ENCODE assay signal across 1 cellular context in the genomic region with DNA sequence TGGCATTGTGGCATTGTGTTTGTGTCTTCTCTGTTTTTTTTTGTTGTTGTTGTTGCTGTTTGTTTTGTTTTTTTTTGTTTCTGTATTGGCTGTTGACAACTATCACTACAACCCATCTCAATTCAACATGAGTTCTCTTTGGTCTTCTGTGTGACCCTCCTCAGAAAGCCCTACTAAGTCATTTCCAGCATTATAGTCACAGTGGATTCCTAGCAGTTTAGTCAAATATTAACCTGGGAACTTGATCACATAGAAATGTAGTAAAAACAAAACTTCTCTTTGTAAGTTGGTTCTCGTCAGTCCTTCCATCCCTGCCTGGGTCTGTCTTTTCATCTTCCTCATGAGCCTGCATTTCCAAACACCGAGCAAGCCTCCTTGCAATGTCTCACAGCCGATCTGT.
TF ChIP-seq lines count a peak whose summit lies in the region.

No MANE protein-coding gene starts in this region.

TF ChIP-seq in HepG2, 621 proteins besides CTCF, POLR2A, EP300 and RAD21 (continued from another document and continues in another):
- TF ChIP-seq ZNF205 (CRISPR knock-in tag; IDR thresholded peaks at IDR 0.05) (no peak), FOXJ3 (CRISPR knock-in tag; IDR thresholded peaks at IDR 0.05; ENCODE audit: borderline replicate concordance) (peak; percentile 11; the same call in 1 of the 2 replicates), ZFAT (CRISPR knock-in tag; conservative IDR thresholded peaks at IDR 0.05) (no peak), RBFOX2 (IDR thresholded peaks at IDR 0.05; ENCODE audit: low read depth, low read length) (peak; percentile 38; the same call in 1 of the 2 replicates), POLR2G (IDR thresholded peaks at IDR 0.05; ENCODE audit: low read depth, low read length) (peak; percentile 43; the same call in 1 of the 2 replicates), FOXP4 (CRISPR knock-in tag; IDR thresholded peaks at IDR 0.05) (peak; percentile 87), ZNF484 (CRISPR knock-in tag; IDR thresholded peaks at IDR 0.05; ENCODE audit: borderline replicate concordance, low read depth) (no peak), SKI (IDR thresholded peaks at IDR 0.05; ENCODE audit: partially characterized antibody) (no peak), ATF1 (CRISPR knock-in tag; IDR thresholded peaks at IDR 0.05) (no peak), RCOR2 (CRISPR knock-in tag; IDR thresholded peaks at IDR 0.05) (peak; percentile 79; the same call in 1 of the 2 replicates), BRCA1 (CRISPR knock-in tag; IDR thresholded peaks at IDR 0.05) (no peak), ZNF331 (CRISPR knock-in tag; IDR thresholded peaks at IDR 0.05) (peak; percentile 37; the same call in 1 of the 2 replicates), ZNF644 (CRISPR knock-in tag; IDR thresholded peaks at IDR 0.05; ENCODE audit: low read depth) (peak; percentile 62), ARID2 (CRISPR knock-in tag; IDR thresholded peaks at IDR 0.05; ENCODE audit: borderline replicate concordance) (no peak), XRCC5 (optimal IDR thresholded peaks at IDR 0.05; ENCODE audit: low read length) (peak; percentile 3), HOXA7 (CRISPR knock-in tag; IDR thresholded peaks at IDR 0.05) (no peak), MXD1 (CRISPR knock-in tag; IDR thresholded peaks at IDR 0.05) (no peak), CREB1 (IDR thresholded peaks at IDR 0.05) (no peak), CREB1 (CRISPR knock-in tag; IDR thresholded peaks at IDR 0.05) (peak; percentile 56; the same call in 1 of the 2 replicates), ZNF629 (CRISPR knock-in tag; conservative IDR thresholded peaks at IDR 0.05) (no peak), TCF12 (IDR thresholded peaks at IDR 0.05) (no peak), TCF12 (CRISPR knock-in tag; IDR thresholded peaks at IDR 0.05) (no peak), BATF2 (CRISPR knock-in tag; IDR thresholded peaks at IDR 0.05) (no peak), ZNF800 (CRISPR knock-in tag; IDR thresholded peaks at IDR 0.05) (0 out of 2 replicates have a peak, but pooled peaks have one; percentile 12), ZNF816 (CRISPR knock-in tag; IDR thresholded peaks at IDR 0.05; ENCODE audit: borderline replicate concordance) (no peak), YEATS2 (CRISPR knock-in tag; IDR thresholded peaks at IDR 0.05; ENCODE audit: borderline replicate concordance) (0 out of 2 replicates have a peak, but pooled peaks have one; percentile 41), TCF7 (IDR thresholded peaks at IDR 0.05; ENCODE audit: low read depth) (peak; percentile 34; the same call in 1 of the 2 replicates), ZNF362 (CRISPR knock-in tag; IDR thresholded peaks at IDR 0.05; ENCODE audit: borderline replicate concordance) (peak; percentile 57; the same call in 1 of the 2 replicates), KMT2A (CRISPR knock-in tag; IDR thresholded peaks at IDR 0.05) (0 out of 2 replicates have a peak, but pooled peaks have one; percentile 11), NFE2 (CRISPR knock-in tag; IDR thresholded peaks at IDR 0.05) (no peak), HNF1B (CRISPR knock-in tag; IDR thresholded peaks at IDR 0.05) (peak; percentile 90), NR1H2 (CRISPR knock-in tag; IDR thresholded peaks at IDR 0.05; ENCODE audit: borderline replicate concordance, low read depth) (no peak), ATM (IDR thresholded peaks at IDR 0.05; ENCODE audit: borderline replicate concordance) (no peak), CC2D1A (CRISPR knock-in tag; IDR thresholded peaks at IDR 0.05) (no peak), RXRB (CRISPR knock-in tag; IDR thresholded peaks at IDR 0.05; ENCODE audit: borderline replicate concordance) (peak; percentile 55)
- TF ChIP-seq, protein P1, sequence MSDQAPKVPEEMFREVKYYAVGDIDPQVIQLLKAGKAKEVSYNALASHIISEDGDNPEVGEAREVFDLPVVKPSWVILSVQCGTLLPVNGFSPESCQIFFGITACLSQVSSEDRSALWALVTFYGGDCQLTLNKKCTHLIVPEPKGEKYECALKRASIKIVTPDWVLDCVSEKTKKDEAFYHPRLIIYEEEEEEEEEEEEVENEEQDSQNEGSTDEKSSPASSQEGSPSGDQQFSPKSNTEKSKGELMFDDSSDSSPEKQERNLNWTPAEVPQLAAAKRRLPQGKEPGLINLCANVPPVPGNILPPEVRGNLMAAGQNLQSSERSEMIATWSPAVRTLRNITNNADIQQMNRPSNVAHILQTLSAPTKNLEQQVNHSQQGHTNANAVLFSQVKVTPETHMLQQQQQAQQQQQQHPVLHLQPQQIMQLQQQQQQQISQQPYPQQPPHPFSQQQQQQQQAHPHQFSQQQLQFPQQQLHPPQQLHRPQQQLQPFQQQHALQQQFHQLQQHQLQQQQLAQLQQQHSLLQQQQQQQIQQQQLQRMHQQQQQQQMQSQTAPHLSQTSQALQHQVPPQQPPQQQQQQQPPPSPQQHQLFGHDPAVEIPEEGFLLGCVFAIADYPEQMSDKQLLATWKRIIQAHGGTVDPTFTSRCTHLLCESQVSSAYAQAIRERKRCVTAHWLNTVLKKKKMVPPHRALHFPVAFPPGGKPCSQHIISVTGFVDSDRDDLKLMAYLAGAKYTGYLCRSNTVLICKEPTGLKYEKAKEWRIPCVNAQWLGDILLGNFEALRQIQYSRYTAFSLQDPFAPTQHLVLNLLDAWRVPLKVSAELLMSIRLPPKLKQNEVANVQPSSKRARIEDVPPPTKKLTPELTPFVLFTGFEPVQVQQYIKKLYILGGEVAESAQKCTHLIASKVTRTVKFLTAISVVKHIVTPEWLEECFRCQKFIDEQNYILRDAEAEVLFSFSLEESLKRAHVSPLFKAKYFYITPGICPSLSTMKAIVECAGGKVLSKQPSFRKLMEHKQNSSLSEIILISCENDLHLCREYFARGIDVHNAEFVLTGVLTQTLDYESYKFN (CRISPR knock-in tag; conservative IDR thresholded peaks at IDR 0.05): peak; percentile 64
- TF ChIP-seq, protein P2, sequence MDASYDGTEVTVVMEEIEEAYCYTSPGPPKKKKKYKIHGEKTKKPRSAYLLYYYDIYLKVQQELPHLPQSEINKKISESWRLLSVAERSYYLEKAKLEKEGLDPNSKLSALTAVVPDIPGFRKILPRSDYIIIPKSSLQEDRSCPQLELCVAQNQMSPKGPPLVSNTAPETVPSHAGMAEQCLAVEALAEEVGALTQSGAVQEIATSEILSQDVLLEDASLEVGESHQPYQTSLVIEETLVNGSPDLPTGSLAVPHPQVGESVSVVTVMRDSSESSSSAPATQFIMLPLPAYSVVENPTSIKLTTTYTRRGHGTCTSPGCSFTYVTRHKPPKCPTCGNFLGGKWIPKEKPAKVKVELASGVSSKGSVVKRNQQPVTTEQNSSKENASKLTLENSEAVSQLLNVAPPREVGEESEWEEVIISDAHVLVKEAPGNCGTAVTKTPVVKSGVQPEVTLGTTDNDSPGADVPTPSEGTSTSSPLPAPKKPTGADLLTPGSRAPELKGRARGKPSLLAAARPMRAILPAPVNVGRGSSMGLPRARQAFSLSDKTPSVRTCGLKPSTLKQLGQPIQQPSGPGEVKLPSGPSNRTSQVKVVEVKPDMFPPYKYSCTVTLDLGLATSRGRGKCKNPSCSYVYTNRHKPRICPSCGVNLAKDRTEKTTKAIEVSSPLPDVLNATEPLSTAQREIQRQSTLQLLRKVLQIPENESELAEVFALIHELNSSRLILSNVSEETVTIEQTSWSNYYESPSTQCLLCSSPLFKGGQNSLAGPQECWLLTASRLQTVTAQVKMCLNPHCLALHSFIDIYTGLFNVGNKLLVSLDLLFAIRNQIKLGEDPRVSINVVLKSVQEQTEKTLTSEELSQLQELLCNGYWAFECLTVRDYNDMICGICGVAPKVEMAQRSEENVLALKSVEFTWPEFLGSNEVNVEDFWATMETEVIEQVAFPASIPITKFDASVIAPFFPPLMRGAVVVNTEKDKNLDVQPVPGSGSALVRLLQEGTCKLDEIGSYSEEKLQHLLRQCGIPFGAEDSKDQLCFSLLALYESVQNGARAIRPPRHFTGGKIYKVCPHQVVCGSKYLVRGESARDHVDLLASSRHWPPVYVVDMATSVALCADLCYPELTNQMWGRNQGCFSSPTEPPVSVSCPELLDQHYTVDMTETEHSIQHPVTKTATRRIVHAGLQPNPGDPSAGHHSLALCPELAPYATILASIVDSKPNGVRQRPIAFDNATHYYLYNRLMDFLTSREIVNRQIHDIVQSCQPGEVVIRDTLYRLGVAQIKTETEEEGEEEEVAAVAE (CRISPR knock-in tag; IDR thresholded peaks at IDR 0.05; ENCODE audit: borderline replicate concordance): 0 out of 2 replicates have a peak, but pooled peaks have one; percentile 24
- TF ChIP-seq, protein P3, sequence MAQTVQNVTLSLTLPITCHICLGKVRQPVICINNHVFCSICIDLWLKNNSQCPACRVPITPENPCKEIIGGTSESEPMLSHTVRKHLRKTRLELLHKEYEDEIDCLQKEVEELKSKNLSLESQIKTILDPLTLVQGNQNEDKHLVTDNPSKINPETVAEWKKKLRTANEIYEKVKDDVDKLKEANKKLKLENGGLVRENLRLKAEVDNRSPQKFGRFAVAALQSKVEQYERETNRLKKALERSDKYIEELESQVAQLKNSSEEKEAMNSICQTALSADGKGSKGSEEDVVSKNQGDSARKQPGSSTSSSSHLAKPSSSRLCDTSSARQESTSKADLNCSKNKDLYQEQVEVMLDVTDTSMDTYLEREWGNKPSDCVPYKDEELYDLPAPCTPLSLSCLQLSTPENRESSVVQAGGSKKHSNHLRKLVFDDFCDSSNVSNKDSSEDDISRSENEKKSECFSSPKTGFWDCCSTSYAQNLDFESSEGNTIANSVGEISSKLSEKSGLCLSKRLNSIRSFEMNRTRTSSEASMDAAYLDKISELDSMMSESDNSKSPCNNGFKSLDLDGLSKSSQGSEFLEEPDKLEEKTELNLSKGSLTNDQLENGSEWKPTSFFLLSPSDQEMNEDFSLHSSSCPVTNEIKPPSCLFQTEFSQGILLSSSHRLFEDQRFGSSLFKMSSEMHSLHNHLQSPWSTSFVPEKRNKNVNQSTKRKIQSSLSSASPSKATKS (CRISPR knock-in tag; IDR thresholded peaks at IDR 0.05): no peak
